8 cellular contexts compared by ENCODE assay signal in the genomic region with DNA sequence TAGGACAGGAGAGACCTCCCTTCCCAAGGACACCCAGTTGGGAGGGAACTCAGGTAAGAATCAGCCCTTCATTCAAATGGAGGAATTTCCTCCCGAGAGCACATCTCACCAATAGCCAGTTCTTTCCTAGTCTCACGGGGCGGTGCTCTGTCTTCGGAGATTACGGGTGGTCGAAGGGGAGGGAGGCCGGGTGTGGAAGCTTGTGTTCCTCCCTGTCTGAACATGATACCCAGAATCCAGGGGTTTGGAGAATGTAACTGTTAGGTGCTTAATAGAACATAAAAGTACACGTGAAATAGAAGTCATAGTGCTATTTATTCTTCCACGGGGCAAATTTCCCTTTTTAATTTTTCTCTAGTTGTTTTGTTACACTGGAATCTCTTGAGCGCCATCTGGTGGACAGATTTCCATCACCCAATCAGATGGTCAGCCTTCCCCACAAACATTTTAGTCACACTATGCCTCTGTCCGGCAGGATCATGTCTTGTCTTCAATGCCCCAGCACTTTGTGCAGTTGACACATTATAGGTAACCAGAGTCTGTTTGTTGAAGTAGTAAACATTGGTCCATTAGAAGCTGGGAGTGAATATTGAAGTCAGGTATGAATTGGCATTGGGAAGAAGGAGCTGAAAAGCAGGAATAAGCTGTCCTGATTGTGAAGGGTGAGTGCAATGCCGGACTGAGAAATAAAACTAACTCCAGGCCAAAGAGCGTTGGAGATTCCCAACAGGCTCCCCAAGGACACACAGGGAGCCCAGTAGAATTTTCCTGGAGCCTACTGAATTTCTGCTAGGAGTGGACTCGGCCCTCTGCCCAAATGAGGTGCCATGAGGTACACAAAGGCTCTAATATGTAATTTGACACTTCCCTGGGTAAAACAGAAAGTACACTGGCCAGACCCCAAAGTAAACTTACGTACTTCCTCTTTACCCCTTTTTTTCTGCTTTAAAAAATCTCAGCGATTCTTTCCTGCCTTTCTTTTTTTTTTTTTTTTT. TPM values are rescaled to one million over a fixed set of nuclear protein-coding genes. Genes with fewer than 3 reads are reported as not detected.
DNase-seq lines count a peak whose midpoint lies in the region; ATAC-seq and TF ChIP-seq lines count a peak whose summit lies in the region.

No MANE protein-coding gene starts in this region.

- peak; percentile 54 for ATAC-seq in GM21390 (IDR thresholded peaks at IDR 0.05; ENCODE audit: unreplicated experiment)
- peak; percentile 70 to 72 for ATAC-seq in activated naive CD4-positive, alpha-beta T cell treated with anti-CD3 and anti-CD28 coated beads, Interleukin-2, amount 50 U/mL, for 72 hours

- peaks cover 14% of the 10 kb centered on the region for H3F3A ChIP-seq in SK-N-SH (replicated peaks; ENCODE audit: insufficient read depth)

- H3K4ac ChIP-seq in trophoblast cell (ENCODE audit: low read depth, low read length): peak overlapping the region; percentile 12

- H2BK12ac ChIP-seq in trophoblast cell (ENCODE audit: low read length): peak overlapping the region; percentile 87

- no peaks in the 10 kb centered on the region for H3K79me2 ChIP-seq in SK-N-SH (ENCODE audit: insufficient read depth)
- no peaks in the 10 kb centered on the region for H3K79me2 ChIP-seq in trophoblast cell (ENCODE audit: control insufficient read depth, insufficient read depth, low read length, poor library complexity)

- peak; percentile 71 for DNase-seq in CD14-positive monocyte (ENCODE audit: low spot score)
- peak; percentile 86 for DNase-seq in NAMALWA (ENCODE audit: low spot score)
- DNase-seq in SK-N-SH: peak; percentile 78
- DNase-seq in activated naive CD4-positive, alpha-beta T cell treated with anti-CD3 and anti-CD28 coated beads, Interleukin-2, amount 50 U/mL, for 72 hours (ENCODE audit: low spot score in 2 of 2): peak in 1 of 2 donors; percentile 75
- peak; percentile 42 to 96 (median 83) for DNase-seq in head of caudate nucleus
- peak; percentile 84 to 98 for DNase-seq in trophoblast cell
- no peak for DNase-seq in type B pancreatic cell (ENCODE audit: extremely low spot score, unreplicated experiment)

- no peak overlapping the region for H4K12ac ChIP-seq in trophoblast cell (ENCODE audit: low read depth, low read length)

- peak; percentile 67 for TF ChIP-seq RAD21 in SK-N-SH (IDR thresholded peaks at IDR 0.05; ENCODE audit: low read length)

- no peaks in the 10 kb centered on the region for H3K36me3 ChIP-seq in SK-N-SH (replicated peaks in 1 of 2; ENCODE audit: control insufficient read depth in 1 of 2, insufficient read depth in 2 of 2, low read length in 1 of 2)
- H3K36me3 ChIP-seq in trophoblast cell (ENCODE audit: control insufficient read depth in 1 of 2, insufficient read depth in 2 of 2, low read length in 2 of 2): no peaks in the 10 kb centered on the region

- H3K9me3 ChIP-seq in SK-N-SH (no peaks in the 10 kb centered on the region), trophoblast cell (ENCODE audit: insufficient read depth, low read depth, low read length) (no peaks in the 10 kb centered on the region)

- H2BK120ac ChIP-seq in trophoblast cell (ENCODE audit: insufficient read depth, low read length, poor library complexity): peak overlapping the region; percentile 83

- CTCF ChIA-PET in SK-N-SH (lab: Yijun Ruan, JAX): interaction anchor here (0.6 to 4.5 kb wide), 44 partner anchors 9 to 306 kb away, joined by 3 to 102 read pairs (median 5); partner anchors contain the start of genes PHGDH and ZNF697

- no peaks in the 10 kb centered on the region for H4K20me1 ChIP-seq in SK-N-SH (ENCODE audit: insufficient read depth)

- peak overlapping the region; percentile 49 to 50 for H3K4me3 ChIP-seq in SK-N-SH (ENCODE audit: low read depth in 2 of 2, low read length in 1 of 2)
- H3K4me3 ChIP-seq in trophoblast cell (ENCODE audit: low read depth, low read length): no peak overlapping the region

- H3K27me3 Mint-ChIP-seq in CD14-positive monocyte (ENCODE audit: low read depth in 3 of 3) (peaks cover 1 to 12% (median 4%) of the 10 kb centered on the region in 3 donors), type B pancreatic cell (no peaks in the 10 kb centered on the region)

- no peak for TF ChIP-seq EP300 in SK-N-SH (IDR thresholded peaks at IDR 0.05; ENCODE audit: borderline replicate concordance in 1 of 2, low read depth in 1 of 2, low read length in 1 of 2)

- no peaks in the 10 kb centered on the region for H3K9me2 ChIP-seq in SK-N-SH

- intact Hi-C loops in CD14-positive monocyte (cut with micrococcal nuclease): loop anchor here (1.0 to 10.0 kb wide), 2 partner anchors 62 to 131 kb away; no protein-coding TSS in a partner anchor
- intact Hi-C loops in head of caudate nucleus (cut with DNase I): loop anchor here (2.0 kb wide), 1 partner anchor 63 kb away; no protein-coding TSS in a partner anchor

- peak overlapping the region; percentile 76 to 89 for H3K4me3 Mint-ChIP-seq in CD14-positive monocyte
- peak overlapping the region; percentile 86 for H3K4me3 Mint-ChIP-seq in type B pancreatic cell

- H3K27me3 ChIP-seq in SK-N-SH (ENCODE audit: insufficient read depth): no peaks in the 10 kb centered on the region
- H3K27me3 ChIP-seq in trophoblast cell (ENCODE audit: insufficient read depth, low read length): no peaks in the 10 kb centered on the region

- H3K9me3 Mint-ChIP-seq in CD14-positive monocyte: no peaks in the 10 kb centered on the region
- H3K9me3 Mint-ChIP-seq in activated naive CD4-positive, alpha-beta T cell treated with anti-CD3 and anti-CD28 coated beads, Interleukin-2, amount 50 U/mL, for 72 hours: no peaks in the 10 kb centered on the region
- H3K9me3 Mint-ChIP-seq in type B pancreatic cell: peaks cover 4% of the 10 kb centered on the region

- peak overlapping the region; percentile 43 for H3K18ac ChIP-seq in trophoblast cell (ENCODE audit: low read length)

- H2BK5ac ChIP-seq in trophoblast cell (ENCODE audit: low read depth, low read length, poor library complexity): peak overlapping the region; percentile 75

- H3K9ac ChIP-seq in SK-N-SH: peak overlapping the region; percentile 28; the same call in 1 of the 2 replicates
- H3K9ac ChIP-seq in trophoblast cell (ENCODE audit: low read length): no peak overlapping the region

- H3K36me3 Mint-ChIP-seq in CD14-positive monocyte (no peaks in the 10 kb centered on the region), type B pancreatic cell (no peaks in the 10 kb centered on the region)
- no peaks in the 10 kb centered on the region for H3K36me3 Mint-ChIP-seq in activated naive CD4-positive, alpha-beta T cell treated with anti-CD3 and anti-CD28 coated beads, Interleukin-2, amount 50 U/mL, for 72 hours

- 29% methylated on average over 15 of the region's 16 CpGs for WGBS in SK-N-SH (ENCODE audit: low lambda C conversion rate)
- WGBS in trophoblast cell (ENCODE audit: extremely low coverage, insufficient coverage, insufficient read length): no CpG with 5 or more reads among the region's 16 CpGs

- peak overlapping the region; percentile 64 for H3K4me2 ChIP-seq in SK-N-SH
- H3K4me2 ChIP-seq in trophoblast cell (ENCODE audit: low read length): peak overlapping the region; percentile 53

- H3K4me1 ChIP-seq in SK-N-SH (ENCODE audit: control insufficient read depth in 1 of 2, insufficient read depth in 2 of 2, low read depth in 1 of 2, low read length in 1 of 2) (peaks cover 3 to 20% of the 10 kb centered on the region in 2 experiments; a peak in 3 of 4 replicates), trophoblast cell (ENCODE audit: control insufficient read depth in 1 of 2, insufficient read depth in 2 of 2, low read length in 2 of 2) (peaks cover 6 to 11% of the 10 kb centered on the region in 2 experiments)

- no peak overlapping the region for H3K23ac ChIP-seq in trophoblast cell (ENCODE audit: low read length)

- H3K27ac Mint-ChIP-seq in CD14-positive monocyte (peak overlapping the region in 5 of 7 donors; percentile 53 to 86 (median 72)), type B pancreatic cell (peak overlapping the region; percentile 59)
- H3K27ac Mint-ChIP-seq in activated naive CD4-positive, alpha-beta T cell treated with anti-CD3 and anti-CD28 coated beads, Interleukin-2, amount 50 U/mL, for 72 hours: no peak overlapping the region

- H4K8ac ChIP-seq in trophoblast cell (ENCODE audit: low read depth, low read length): peak overlapping the region; percentile 50

- POLR2A ChIA-PET in SK-N-SH (lab: Yijun Ruan, JAX): interaction anchor here (0.6 to 0.7 kb wide), 2 partner anchors 27 to 28 kb away, joined by 3 read pairs; partner anchors contain the start of gene ZNF697

- H3K27ac ChIP-seq in SK-N-SH (ENCODE audit: low read depth in 2 of 2, low read length in 1 of 2) (peak overlapping the region; percentile 54 to 97), trophoblast cell (ENCODE audit: low read depth, low read length) (peak overlapping the region; percentile 79)

- H2AK5ac ChIP-seq in trophoblast cell (ENCODE audit: low read length): peak overlapping the region; percentile 36

- peak overlapping the region; percentile 82 for H4K91ac ChIP-seq in trophoblast cell (ENCODE audit: low read depth, low read length)

- H3K4me1 Mint-ChIP-seq in CD14-positive monocyte (peaks cover 13% of the 10 kb centered on the region), type B pancreatic cell (ENCODE audit: unreplicated experiment) (peaks cover 22% of the 10 kb centered on the region)

- peak; percentile 67 for TF ChIP-seq CTCF in CD14-positive monocyte (IDR thresholded peaks at IDR 0.05)
- TF ChIP-seq CTCF in SK-N-SH (IDR thresholded peaks at IDR 0.05): peak; percentile 90
- TF ChIP-seq CTCF in type B pancreatic cell (conservative IDR thresholded peaks at IDR 0.05): peak; percentile 96

- peaks cover 10% of the 10 kb centered on the region for H3K79me1 ChIP-seq in trophoblast cell (ENCODE audit: low read length)

- peak overlapping the region; percentile 64; the same call in 1 of the 2 replicates for H2AFZ ChIP-seq in SK-N-SH (ENCODE audit: low read depth)
- no peak overlapping the region for H2AFZ ChIP-seq in trophoblast cell (ENCODE audit: insufficient read depth, low read length, poor library complexity)

- peak overlapping the region; percentile 56 for H3K14ac ChIP-seq in trophoblast cell (ENCODE audit: low read length)

RNA-seq across cellular contexts. Expression of gene ZNF697, which starts 27.6 kb away (rescaled TPM):
- under 1 TPM; 0.37 to 0.49 TPM for polyA plus RNA-seq in CD14-positive monocyte
- 3.4 and 4.1 TPM in 2 replicates for polyA plus RNA-seq in SK-N-SH (2012; rRNA removed)
- 4.6 and 4.8 TPM in 2 replicates for polyA plus RNA-seq in SK-N-SH (2012; cell fraction: cytosol; rRNA removed)
- 5.4 and 7.5 TPM in 2 replicates for polyA plus RNA-seq in SK-N-SH (2012; cell fraction: nucleus; rRNA removed)
- under 1 TPM; 0.09 to 0.70 TPM for total RNA-seq in activated naive CD4-positive, alpha-beta T cell treated with anti-CD3 and anti-CD28 coated beads, Interleukin-2, amount 50 U/mL, for 72 hours
- 14.6 and 15.5 TPM in 2 replicates for polyA plus RNA-seq in trophoblast cell (2013)
- 9.9 and 11.8 TPM in 2 replicates for total RNA-seq in type B pancreatic cell (ENCODE audit: low replicate concordance)

RNA-seq across cellular contexts. Expression of gene PHGDH, which starts 36.1 kb away (rescaled TPM):
- polyA plus RNA-seq in CD14-positive monocyte (under 1 TPM; 0.20 to 0.44 TPM), SK-N-SH (2012; rRNA removed) (30.2 and 30.9 TPM in 2 replicates)
- 19.9 and 21.5 TPM in 2 replicates for polyA plus RNA-seq in SK-N-SH (2012; cell fraction: cytosol; rRNA removed)
- 42.6 and 47.8 TPM in 2 replicates for polyA plus RNA-seq in SK-N-SH (2012; cell fraction: nucleus; rRNA removed)
- total RNA-seq in activated naive CD4-positive, alpha-beta T cell treated with anti-CD3 and anti-CD28 coated beads, Interleukin-2, amount 50 U/mL, for 72 hours: 100 to 1,000 TPM in 1 of 2 donors, 10 to 100 TPM in 1; 73.2 to 241 TPM
- polyA plus RNA-seq in trophoblast cell (2013): 111 and 114 TPM in 2 replicates
- total RNA-seq in type B pancreatic cell (ENCODE audit: low replicate concordance): 195 and 217 TPM in 2 replicates

Comparison
In these comparisons a context has a peak if more than half of its experiments do, and no peak if none do; other contexts are left out.
1. H3K27ac Mint-ChIP-seq: peak in CD14-positive monocyte (5 of 7) and type B pancreatic cell (single experiment); none in activated naive CD4-positive, alpha-beta T cell treated with anti-CD3 and anti-CD28 coated beads, Interleukin-2, amount 50 U/mL, for 72 hours (0 of 2).
2. Peak in every context shown above with its lines, with median percentiles within 50 percentile points of each other: CTCF ChIP-seq.